In genomic region chr2:158969717-158970521, GRCh38 we compare ENCODE assay signal across 1 cellular context.
TF ChIP-seq lines count a peak whose summit lies in the region.

No MANE protein-coding gene starts in this region.

TF ChIP-seq in H1, 55 proteins besides CTCF, POLR2A, EP300 and RAD21 (continued from another document):
- no peak for TF ChIP-seq SRF (IDR thresholded peaks at IDR 0.05; ENCODE audit: low read depth, low read length)
- no peak for TF ChIP-seq HDAC6 (IDR thresholded peaks at IDR 0.05; ENCODE audit: low read depth, low read length)
- TF ChIP-seq GABPA (IDR thresholded peaks at IDR 0.05; ENCODE audit: borderline replicate concordance, insufficient read depth, low read length): no peak
- no peak for TF ChIP-seq YY1 (IDR thresholded peaks at IDR 0.05; ENCODE audit: low read depth, low read length)
- no peak for TF ChIP-seq ATF2 (IDR thresholded peaks at IDR 0.05; ENCODE audit: low read length)
- TF ChIP-seq ASH2L (IDR thresholded peaks at IDR 0.05; ENCODE audit: low read length): peak; percentile 55
- TF ChIP-seq ZNF274 (IDR thresholded peaks at IDR 0.05; ENCODE audit: borderline replicate concordance, extremely low read depth, low read length): no peak
- no peak for TF ChIP-seq CEBPB (IDR thresholded peaks at IDR 0.05; ENCODE audit: low read depth, low read length)
- no peak for TF ChIP-seq CHD7 (IDR thresholded peaks at IDR 0.05; ENCODE audit: insufficient replicate concordance, low read length)
- no peak for TF ChIP-seq BACH1 (IDR thresholded peaks at IDR 0.05; ENCODE audit: low read length)
- TF ChIP-seq TAF1 (IDR thresholded peaks at IDR 0.05; ENCODE audit: low read depth, low read length): 0 out of 2 replicates have a peak, but pooled peaks have one; percentile 36
- TF ChIP-seq SUZ12 (IDR thresholded peaks at IDR 0.05; ENCODE audit: low read length): peak; percentile 71
- TF ChIP-seq HDAC2 (IDR thresholded peaks at IDR 0.05; ENCODE audit: borderline replicate concordance in 1 of 2, low read depth in 2 of 2, low read length in 2 of 2): no peak
- peak; percentile 32; the same call in 1 of the 2 replicates for TF ChIP-seq E2F6 (IDR thresholded peaks at IDR 0.05)
- no peak for TF ChIP-seq RNF2 (IDR thresholded peaks at IDR 0.05; ENCODE audit: borderline replicate concordance, low read depth, low read length, missing control alignments, poor library complexity, severe bottlenecking)
- no peak for TF ChIP-seq NANOG (IDR thresholded peaks at IDR 0.05; ENCODE audit: insufficient read depth, low read depth, low read length, poor library complexity, severe bottlenecking)
- no peak for TF ChIP-seq EGR1 (IDR thresholded peaks at IDR 0.05; ENCODE audit: borderline replicate concordance, low read depth, low read length)
- TF ChIP-seq CTBP2 (IDR thresholded peaks at IDR 0.05; ENCODE audit: borderline replicate concordance, insufficient read depth, insufficient read length, low read length): no peak
- no peak for TF ChIP-seq CBX8 (IDR thresholded peaks at IDR 0.05; ENCODE audit: borderline replicate concordance, low read depth, low read length)
- no peak for TF ChIP-seq KDM5A (IDR thresholded peaks at IDR 0.05; ENCODE audit: low read length)
- no peak for TF ChIP-seq BRCA1 (IDR thresholded peaks at IDR 0.05; ENCODE audit: low read depth, low read length)
- TF ChIP-seq NRF1 (IDR thresholded peaks at IDR 0.05; ENCODE audit: low read depth, low read length): no peak
- peak; percentile 67 for TF ChIP-seq EZH2 (IDR thresholded peaks at IDR 0.05; ENCODE audit: low read depth, low read length, severe bottlenecking)
- TF ChIP-seq TBP (IDR thresholded peaks at IDR 0.05; ENCODE audit: low read depth, low read length): no peak
- no peak for TF ChIP-seq SP2 (IDR thresholded peaks at IDR 0.05; ENCODE audit: low read length)
- TF ChIP-seq POU5F1 (IDR thresholded peaks at IDR 0.05; ENCODE audit: low read depth, low read length): no peak
- peak; percentile 45; the same call in 1 of the 2 replicates for TF ChIP-seq MAX (IDR thresholded peaks at IDR 0.05)
- TF ChIP-seq SP4 (IDR thresholded peaks at IDR 0.05; ENCODE audit: low read length): no peak
- no peak for TF ChIP-seq TCF12 (IDR thresholded peaks at IDR 0.05; ENCODE audit: low read depth, low read length)
